Comparison of ENCODE assay signal across 7 cellular contexts in the genomic region with DNA sequence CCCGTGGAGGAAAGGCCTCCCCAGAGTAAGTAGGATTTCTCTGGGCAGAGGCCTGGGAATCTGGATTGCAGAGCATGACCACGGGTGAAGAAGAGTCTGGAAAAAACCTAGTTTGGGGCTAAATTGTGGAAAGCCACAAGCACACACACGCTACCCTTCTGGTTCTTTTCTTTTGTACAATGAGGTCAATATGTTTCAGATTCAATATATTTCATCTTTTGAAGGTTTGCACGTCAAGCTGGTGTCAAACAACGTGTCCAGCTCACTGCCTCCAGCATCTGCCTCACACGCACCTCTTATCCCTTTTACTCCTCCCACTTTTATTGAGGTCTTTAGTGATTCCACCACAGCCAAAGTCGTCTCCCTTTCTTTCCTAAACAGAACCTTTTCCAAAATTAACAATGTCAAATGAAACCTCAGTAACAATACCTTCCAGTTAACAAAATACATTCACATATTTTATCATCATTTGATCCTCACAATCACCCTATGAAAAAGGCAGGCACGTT. TPM values are rescaled to one million over a fixed set of nuclear protein-coding genes. Genes with fewer than 3 reads are reported as not detected.
DNase-seq lines count a peak whose midpoint lies in the region; ATAC-seq, FAIRE-seq and TF ChIP-seq lines count a peak whose summit lies in the region.

No MANE protein-coding gene starts in this region.

- H3K9ac ChIP-seq in muscle layer of colon (ENCODE audit: low read length): peak overlapping the region; percentile 79

- H3K27ac ChIP-seq in breast epithelium (peak overlapping the region; percentile 81 to 89), muscle layer of colon (ENCODE audit: low read depth, low read length) (peak overlapping the region; percentile 71)

- H3K4me1 ChIP-seq in breast epithelium: no peaks in the 10 kb centered on the region
- H3K4me1 ChIP-seq in muscle layer of colon (ENCODE audit: insufficient read depth, low read length): peaks cover 5% of the 10 kb centered on the region

- H3K9me3 ChIP-seq in breast epithelium (no peaks in the 10 kb centered on the region), muscle layer of colon (ENCODE audit: low read length) (no peaks in the 10 kb centered on the region)

- no peak for TF ChIP-seq POLR2A in breast epithelium (IDR thresholded peaks at IDR 0.05)

- FAIRE-seq in RCC 7860 (lab: Jason Lieb, UNC): no peak

- no peaks in the 10 kb centered on the region for H3K27me3 ChIP-seq in breast epithelium
- H3K27me3 ChIP-seq in muscle layer of colon (ENCODE audit: control insufficient read depth in 1 of 2, insufficient read depth in 2 of 2, low read length in 2 of 2): no peaks in the 10 kb centered on the region

- H3K36me3 ChIP-seq in breast epithelium: no peaks in the 10 kb centered on the region
- no peaks in the 10 kb centered on the region for H3K36me3 ChIP-seq in muscle layer of colon (ENCODE audit: insufficient read depth, low read length)

- no peak for TF ChIP-seq CTCF in breast epithelium (IDR thresholded peaks at IDR 0.05)

- H3K4me3 ChIP-seq in breast epithelium (peak overlapping the region; percentile 94 to 96 (median 96)), muscle layer of colon (ENCODE audit: low read depth in 1 of 2, low read length in 2 of 2) (peak overlapping the region in 1 of 2 donors; percentile 56)

- ATAC-seq in GM18520 (IDR thresholded peaks at IDR 0.05; ENCODE audit: unreplicated experiment) (peak; percentile 14), HG03378 (IDR thresholded peaks at IDR 0.05; ENCODE audit: unreplicated experiment) (peak; percentile 20)

- intact Hi-C loops in breast epithelium (cut with DNase I; ENCODE audit: low total_unique reads): no loop called here

- DNase-seq in breast epithelium (ENCODE audit: low spot score in 2 of 2) (no peak), RCC 7860 (ENCODE audit: low spot score) (no peak), NCI-H1930 (lab: John Stamatoyannopoulos, UW) (no peak)
- DNase-seq in stimulated activated naive CD4-positive, alpha-beta T cell treated with Interleukin-2 at 50 U/mL for 16 hours (lab: John Stamatoyannopoulos, UW): no peak

RNA-seq across cellular contexts. Expression of a gene that starts 0.8 kb away (rescaled TPM):
- total RNA-seq in breast epithelium: 100 to 1,000 TPM in 2 of 3 donors, 10 to 100 TPM in 1; 72.7 to 110 (median 101) TPM
